1 cellular context compared by ENCODE assay signal in genomic region chr5:167919268-167919560, GRCh38.
TF ChIP-seq lines count a peak whose summit lies in the region.

No MANE protein-coding gene starts in this region.

TF ChIP-seq in GM23338, 12 proteins besides CTCF, POLR2A, EP300 and RAD21 (continued from another document):
- TF ChIP-seq ZNF462 (CRISPR knock-in tag; IDR thresholded peaks at IDR 0.05): no peak
- no peak for TF ChIP-seq ZNF331 (CRISPR knock-in tag; IDR thresholded peaks at IDR 0.05; ENCODE audit: low read depth)
